ENCODE assay signal across 1 cellular context in the genomic region with DNA sequence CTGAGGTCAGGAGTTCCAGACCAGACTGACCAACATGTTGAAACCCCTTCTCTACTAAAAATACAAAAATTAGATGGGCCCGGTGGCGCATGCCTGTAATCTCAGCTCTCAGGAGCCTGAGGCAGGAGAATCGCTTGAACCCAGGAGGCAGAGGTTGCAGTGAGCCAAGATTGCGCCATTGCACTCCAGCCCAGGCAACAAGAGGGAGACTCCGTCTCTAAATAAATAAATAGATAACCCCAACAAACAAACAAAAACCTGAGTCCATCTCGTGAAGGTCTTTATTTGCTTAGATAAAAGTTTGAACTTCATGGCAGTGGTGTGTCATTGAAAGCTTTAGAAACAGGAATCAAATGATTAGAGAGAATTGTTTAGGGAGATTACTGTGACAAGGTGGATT.
TF ChIP-seq lines count a peak whose summit lies in the region.

No MANE protein-coding gene starts in this region.

TF ChIP-seq in HepG2, 621 proteins besides CTCF, POLR2A, EP300 and RAD21 (continued from another document):
- TF ChIP-seq, protein P1, sequence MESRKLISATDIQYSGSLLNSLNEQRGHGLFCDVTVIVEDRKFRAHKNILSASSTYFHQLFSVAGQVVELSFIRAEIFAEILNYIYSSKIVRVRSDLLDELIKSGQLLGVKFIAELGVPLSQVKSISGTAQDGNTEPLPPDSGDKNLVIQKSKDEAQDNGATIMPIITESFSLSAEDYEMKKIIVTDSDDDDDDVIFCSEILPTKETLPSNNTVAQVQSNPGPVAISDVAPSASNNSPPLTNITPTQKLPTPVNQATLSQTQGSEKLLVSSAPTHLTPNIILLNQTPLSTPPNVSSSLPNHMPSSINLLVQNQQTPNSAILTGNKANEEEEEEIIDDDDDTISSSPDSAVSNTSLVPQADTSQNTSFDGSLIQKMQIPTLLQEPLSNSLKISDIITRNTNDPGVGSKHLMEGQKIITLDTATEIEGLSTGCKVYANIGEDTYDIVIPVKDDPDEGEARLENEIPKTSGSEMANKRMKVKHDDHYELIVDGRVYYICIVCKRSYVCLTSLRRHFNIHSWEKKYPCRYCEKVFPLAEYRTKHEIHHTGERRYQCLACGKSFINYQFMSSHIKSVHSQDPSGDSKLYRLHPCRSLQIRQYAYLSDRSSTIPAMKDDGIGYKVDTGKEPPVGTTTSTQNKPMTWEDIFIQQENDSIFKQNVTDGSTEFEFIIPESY (CRISPR knock-in tag; IDR thresholded peaks at IDR 0.05): no peak
- TF ChIP-seq ZSCAN21 (CRISPR knock-in tag; IDR thresholded peaks at IDR 0.05; ENCODE audit: borderline replicate concordance) (no peak), FOXP1 (IDR thresholded peaks at IDR 0.05) (no peak), FOXP1 (CRISPR knock-in tag; IDR thresholded peaks at IDR 0.05) (peak; percentile 71), CEBPG (CRISPR knock-in tag; IDR thresholded peaks at IDR 0.05) (peak; percentile 50; the same call in 1 of the 2 replicates)
- TF ChIP-seq, protein P2, sequence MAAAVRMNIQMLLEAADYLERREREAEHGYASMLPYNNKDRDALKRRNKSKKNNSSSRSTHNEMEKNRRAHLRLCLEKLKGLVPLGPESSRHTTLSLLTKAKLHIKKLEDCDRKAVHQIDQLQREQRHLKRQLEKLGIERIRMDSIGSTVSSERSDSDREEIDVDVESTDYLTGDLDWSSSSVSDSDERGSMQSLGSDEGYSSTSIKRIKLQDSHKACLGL (CRISPR knock-in tag; IDR thresholded peaks at IDR 0.05): no peak
- TF ChIP-seq, protein P3, sequence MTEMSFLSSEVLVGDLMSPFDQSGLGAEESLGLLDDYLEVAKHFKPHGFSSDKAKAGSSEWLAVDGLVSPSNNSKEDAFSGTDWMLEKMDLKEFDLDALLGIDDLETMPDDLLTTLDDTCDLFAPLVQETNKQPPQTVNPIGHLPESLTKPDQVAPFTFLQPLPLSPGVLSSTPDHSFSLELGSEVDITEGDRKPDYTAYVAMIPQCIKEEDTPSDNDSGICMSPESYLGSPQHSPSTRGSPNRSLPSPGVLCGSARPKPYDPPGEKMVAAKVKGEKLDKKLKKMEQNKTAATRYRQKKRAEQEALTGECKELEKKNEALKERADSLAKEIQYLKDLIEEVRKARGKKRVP (CRISPR knock-in tag; IDR thresholded peaks at IDR 0.05): 0 out of 4 replicates have a peak, but pooled peaks of 1 of the 2 experiments have one; percentile 17
- TF ChIP-seq, protein P4, sequence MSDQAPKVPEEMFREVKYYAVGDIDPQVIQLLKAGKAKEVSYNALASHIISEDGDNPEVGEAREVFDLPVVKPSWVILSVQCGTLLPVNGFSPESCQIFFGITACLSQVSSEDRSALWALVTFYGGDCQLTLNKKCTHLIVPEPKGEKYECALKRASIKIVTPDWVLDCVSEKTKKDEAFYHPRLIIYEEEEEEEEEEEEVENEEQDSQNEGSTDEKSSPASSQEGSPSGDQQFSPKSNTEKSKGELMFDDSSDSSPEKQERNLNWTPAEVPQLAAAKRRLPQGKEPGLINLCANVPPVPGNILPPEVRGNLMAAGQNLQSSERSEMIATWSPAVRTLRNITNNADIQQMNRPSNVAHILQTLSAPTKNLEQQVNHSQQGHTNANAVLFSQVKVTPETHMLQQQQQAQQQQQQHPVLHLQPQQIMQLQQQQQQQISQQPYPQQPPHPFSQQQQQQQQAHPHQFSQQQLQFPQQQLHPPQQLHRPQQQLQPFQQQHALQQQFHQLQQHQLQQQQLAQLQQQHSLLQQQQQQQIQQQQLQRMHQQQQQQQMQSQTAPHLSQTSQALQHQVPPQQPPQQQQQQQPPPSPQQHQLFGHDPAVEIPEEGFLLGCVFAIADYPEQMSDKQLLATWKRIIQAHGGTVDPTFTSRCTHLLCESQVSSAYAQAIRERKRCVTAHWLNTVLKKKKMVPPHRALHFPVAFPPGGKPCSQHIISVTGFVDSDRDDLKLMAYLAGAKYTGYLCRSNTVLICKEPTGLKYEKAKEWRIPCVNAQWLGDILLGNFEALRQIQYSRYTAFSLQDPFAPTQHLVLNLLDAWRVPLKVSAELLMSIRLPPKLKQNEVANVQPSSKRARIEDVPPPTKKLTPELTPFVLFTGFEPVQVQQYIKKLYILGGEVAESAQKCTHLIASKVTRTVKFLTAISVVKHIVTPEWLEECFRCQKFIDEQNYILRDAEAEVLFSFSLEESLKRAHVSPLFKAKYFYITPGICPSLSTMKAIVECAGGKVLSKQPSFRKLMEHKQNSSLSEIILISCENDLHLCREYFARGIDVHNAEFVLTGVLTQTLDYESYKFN (CRISPR knock-in tag; conservative IDR thresholded peaks at IDR 0.05): 0 out of 2 replicates have a peak, but pooled peaks have one; percentile 20
- TF ChIP-seq, protein P5, sequence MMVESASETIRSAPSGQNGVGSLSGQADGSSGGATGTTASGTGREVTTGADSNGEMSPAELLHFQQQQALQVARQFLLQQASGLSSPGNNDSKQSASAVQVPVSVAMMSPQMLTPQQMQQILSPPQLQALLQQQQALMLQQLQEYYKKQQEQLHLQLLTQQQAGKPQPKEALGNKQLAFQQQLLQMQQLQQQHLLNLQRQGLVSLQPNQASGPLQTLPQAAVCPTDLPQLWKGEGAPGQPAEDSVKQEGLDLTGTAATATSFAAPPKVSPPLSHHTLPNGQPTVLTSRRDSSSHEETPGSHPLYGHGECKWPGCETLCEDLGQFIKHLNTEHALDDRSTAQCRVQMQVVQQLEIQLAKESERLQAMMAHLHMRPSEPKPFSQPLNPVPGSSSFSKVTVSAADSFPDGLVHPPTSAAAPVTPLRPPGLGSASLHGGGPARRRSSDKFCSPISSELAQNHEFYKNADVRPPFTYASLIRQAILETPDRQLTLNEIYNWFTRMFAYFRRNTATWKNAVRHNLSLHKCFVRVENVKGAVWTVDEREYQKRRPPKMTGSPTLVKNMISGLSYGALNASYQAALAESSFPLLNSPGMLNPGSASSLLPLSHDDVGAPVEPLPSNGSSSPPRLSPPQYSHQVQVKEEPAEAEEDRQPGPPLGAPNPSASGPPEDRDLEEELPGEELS (CRISPR knock-in tag; IDR thresholded peaks at IDR 0.05): peak; percentile 55; the same call in 1 of the 2 replicates
- TF ChIP-seq, protein P6, sequence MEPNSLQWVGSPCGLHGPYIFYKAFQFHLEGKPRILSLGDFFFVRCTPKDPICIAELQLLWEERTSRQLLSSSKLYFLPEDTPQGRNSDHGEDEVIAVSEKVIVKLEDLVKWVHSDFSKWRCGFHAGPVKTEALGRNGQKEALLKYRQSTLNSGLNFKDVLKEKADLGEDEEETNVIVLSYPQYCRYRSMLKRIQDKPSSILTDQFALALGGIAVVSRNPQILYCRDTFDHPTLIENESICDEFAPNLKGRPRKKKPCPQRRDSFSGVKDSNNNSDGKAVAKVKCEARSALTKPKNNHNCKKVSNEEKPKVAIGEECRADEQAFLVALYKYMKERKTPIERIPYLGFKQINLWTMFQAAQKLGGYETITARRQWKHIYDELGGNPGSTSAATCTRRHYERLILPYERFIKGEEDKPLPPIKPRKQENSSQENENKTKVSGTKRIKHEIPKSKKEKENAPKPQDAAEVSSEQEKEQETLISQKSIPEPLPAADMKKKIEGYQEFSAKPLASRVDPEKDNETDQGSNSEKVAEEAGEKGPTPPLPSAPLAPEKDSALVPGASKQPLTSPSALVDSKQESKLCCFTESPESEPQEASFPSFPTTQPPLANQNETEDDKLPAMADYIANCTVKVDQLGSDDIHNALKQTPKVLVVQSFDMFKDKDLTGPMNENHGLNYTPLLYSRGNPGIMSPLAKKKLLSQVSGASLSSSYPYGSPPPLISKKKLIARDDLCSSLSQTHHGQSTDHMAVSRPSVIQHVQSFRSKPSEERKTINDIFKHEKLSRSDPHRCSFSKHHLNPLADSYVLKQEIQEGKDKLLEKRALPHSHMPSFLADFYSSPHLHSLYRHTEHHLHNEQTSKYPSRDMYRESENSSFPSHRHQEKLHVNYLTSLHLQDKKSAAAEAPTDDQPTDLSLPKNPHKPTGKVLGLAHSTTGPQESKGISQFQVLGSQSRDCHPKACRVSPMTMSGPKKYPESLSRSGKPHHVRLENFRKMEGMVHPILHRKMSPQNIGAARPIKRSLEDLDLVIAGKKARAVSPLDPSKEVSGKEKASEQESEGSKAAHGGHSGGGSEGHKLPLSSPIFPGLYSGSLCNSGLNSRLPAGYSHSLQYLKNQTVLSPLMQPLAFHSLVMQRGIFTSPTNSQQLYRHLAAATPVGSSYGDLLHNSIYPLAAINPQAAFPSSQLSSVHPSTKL (CRISPR knock-in tag; IDR thresholded peaks at IDR 0.05): peak; percentile 23; the same call in 1 of the 2 replicates
